17 cellular contexts compared by ENCODE assay signal in the genomic region with DNA sequence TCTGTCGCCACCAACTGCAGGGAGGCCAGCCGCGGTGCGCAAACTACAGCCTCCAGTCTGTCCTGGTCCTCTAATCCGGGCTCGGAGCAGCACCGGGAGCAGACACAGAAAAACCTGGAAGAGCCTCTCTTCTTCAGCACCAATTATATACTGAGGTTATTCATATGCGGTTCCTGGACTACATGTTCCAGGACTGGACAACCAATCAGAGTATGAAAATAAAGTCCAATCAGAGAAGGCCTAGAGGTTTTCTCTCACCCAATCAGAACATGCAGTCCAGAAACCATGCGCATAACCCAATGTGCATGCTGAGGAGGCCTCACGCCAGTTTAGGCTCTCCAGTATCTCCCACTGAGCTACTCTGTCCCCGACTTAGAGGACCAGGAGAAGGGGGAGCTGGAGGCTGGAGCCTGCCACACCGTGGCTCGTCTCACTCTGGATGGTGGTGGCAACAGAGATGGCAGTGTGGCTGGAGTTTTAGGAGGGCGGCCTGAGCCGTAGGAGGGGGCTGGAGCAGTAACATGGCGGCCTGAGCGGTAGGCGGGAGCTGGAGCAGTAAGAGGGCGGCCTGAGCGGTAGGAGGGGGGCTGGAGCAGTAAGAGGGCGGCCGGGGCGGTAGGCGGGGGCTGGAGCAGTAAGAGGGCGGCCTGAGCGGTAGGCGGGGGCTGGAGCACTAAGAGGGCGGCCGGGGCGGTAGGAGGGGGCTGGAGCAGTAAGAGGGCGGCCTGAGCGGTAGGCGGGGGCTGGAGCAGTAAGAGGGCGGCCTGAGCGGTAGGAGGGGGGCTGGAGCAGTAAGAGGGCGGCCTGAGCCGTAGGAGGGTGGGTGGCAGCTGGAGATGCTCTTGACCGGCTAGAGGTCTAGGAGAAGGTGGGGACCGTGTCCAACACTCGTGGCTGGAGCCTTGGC. TPM values are rescaled to one million over a fixed set of nuclear protein-coding genes. Genes with fewer than 3 reads are reported as not detected.
DNase-seq lines count a peak whose midpoint lies in the region; ATAC-seq, FAIRE-seq and TF ChIP-seq lines count a peak whose summit lies in the region.
"Had no signal": no experiment of that assay in that cellular context is flagged by ENCODE, and none has a peak within 500 bp of the region (broad histone marks: within the 10 kb centered on the region; RNA-seq: fewer than 3 reads in every experiment).

No MANE protein-coding gene starts in this region.

- H3K27ac ChIP-seq in HEK293 (ENCODE audit: extremely low read depth, low read depth, low read length) (no peak overlapping the region), iPS-20b (ENCODE audit: low read length) (peak overlapping the region; percentile 90), smooth muscle cell (ENCODE audit: low read depth) (peak overlapping the region; percentile 53), left ventricle myocardium inferior (replicated peaks) (no peak overlapping the region), pancreas (no peak overlapping the region)
- H3K27ac ChIP-seq: gastroesophageal sphincter, ovary, skin epidermis, tibial nerve had no signal

- H3K4me1 ChIP-seq in HEK293 (ENCODE audit: control insufficient read depth, insufficient read depth, low read length) (no peaks in the 10 kb centered on the region), iPS-20b (ENCODE audit: insufficient read depth, low read length) (no peaks in the 10 kb centered on the region), smooth muscle cell (ENCODE audit: low read depth) (peaks cover 7% of the 10 kb centered on the region), left ventricle myocardium inferior (no peaks in the 10 kb centered on the region), pancreas (no peaks in the 10 kb centered on the region)
- H3K4me1 ChIP-seq: gastroesophageal sphincter, tibial nerve had no signal

- H3K9ac ChIP-seq in iPS-20b (ENCODE audit: low read depth, low read length) (peak overlapping the region; percentile 92), smooth muscle cell (ENCODE audit: low read depth) (peak overlapping the region; percentile 54)

- H3K4me3 ChIP-seq in HEK293 (ENCODE audit: low read depth, low read length) (no peak overlapping the region), iPS-20b (ENCODE audit: low read length) (peak overlapping the region; percentile 85), smooth muscle cell (peak overlapping the region; percentile 73), left ventricle myocardium inferior (no peak overlapping the region), pancreas (no peak overlapping the region)
- H3K4me3 ChIP-seq: gastroesophageal sphincter, ovary, skin epidermis, tibial nerve had no signal

- peak overlapping the region; percentile 89 for H3K4me2 ChIP-seq in smooth muscle cell

- CTCF ChIA-PET in HEK293 (lab: Yijun Ruan, JAX) = no interaction called here

- ATAC-seq in SK-N-SH treated with all-trans-retinoic acid at 6 μM for 48 hours = peak; percentile 98
- no peak for ATAC-seq in pancreas
- ATAC-seq: gastroesophageal sphincter; stimulated activated memory B cell treated with anti-CD40 and anti-IgM and Interleukin-4, amounts not matched to agents 10 μg/mL and 1 μg/mL and 100 μg/mL, for 72 hours had no signal

- H2AFZ ChIP-seq in smooth muscle cell (ENCODE audit: low read depth) = peak overlapping the region; percentile 74

- no peaks in the 10 kb centered on the region for H3F3A ChIP-seq in smooth muscle cell (ENCODE audit: low read depth)

- H3K27me3 ChIP-seq in iPS-20b (ENCODE audit: insufficient read depth, low read length) (no peaks in the 10 kb centered on the region), smooth muscle cell (ENCODE audit: low read depth) (no peaks in the 10 kb centered on the region), left ventricle myocardium inferior (ENCODE audit: low read depth) (no peaks in the 10 kb centered on the region), pancreas (no peaks in the 10 kb centered on the region)
- H3K27me3 ChIP-seq: gastroesophageal sphincter, ovary, tibial nerve had no signal

- H3K79me2 ChIP-seq in smooth muscle cell (ENCODE audit: low read depth) = peaks cover 17% of the 10 kb centered on the region

- intact Hi-C loops in left ventricle myocardium inferior (cut with micrococcal nuclease) (no loop called here), pancreas (cut with DNase I) (no loop called here)

- POLR2A ChIA-PET in HEK293 (lab: Yijun Ruan, JAX) = no interaction called here

- TF ChIP-seq CTCF in HEK293 (tag by site-specific recombination; IDR thresholded peaks at IDR 0.05) (no peak), smooth muscle cell (IDR thresholded peaks at IDR 0.05; ENCODE audit: borderline replicate concordance, insufficient read depth, poor library complexity, severe bottlenecking) (no peak), left ventricle myocardium inferior (IDR thresholded peaks at IDR 0.05; ENCODE audit: borderline replicate concordance) (no peak), pancreas (IDR thresholded peaks at IDR 0.05) (no peak)

- H3K9me3 ChIP-seq in HEK293 (ENCODE audit: control insufficient read depth, insufficient read depth, low read depth, low read length) = no peaks in the 10 kb centered on the region
- no peaks in the 10 kb centered on the region for H3K9me3 ChIP-seq in iPS-20b (ENCODE audit: insufficient read depth, low read depth, low read length)
- no peaks in the 10 kb centered on the region for H3K9me3 ChIP-seq in smooth muscle cell (replicated peaks; ENCODE audit: low read depth)
- no peaks in the 10 kb centered on the region for H3K9me3 ChIP-seq in left ventricle myocardium inferior (replicated peaks)
- H3K9me3 ChIP-seq in pancreas = no peaks in the 10 kb centered on the region
- H3K9me3 ChIP-seq: gastroesophageal sphincter, ovary, tibial nerve had no signal

- WGBS in smooth muscle cell (ENCODE audit: low lambda C conversion rate) = under 1% methylated on average over 25 of the region's 40 CpGs
- 84 to 91% methylated on average over 40 of the region's 40 CpGs for WGBS in pancreas, 2 donors

- FAIRE-seq in pancreas (lab: Jason Lieb, UNC) = no peak

- no peaks in the 10 kb centered on the region for H3K36me3 ChIP-seq in HEK293 (ENCODE audit: control insufficient read depth in 2 of 2, insufficient read depth in 1 of 2, low read length in 2 of 2)
- peaks cover 27% of the 10 kb centered on the region for H3K36me3 ChIP-seq in iPS-20b (ENCODE audit: insufficient read depth, low read depth, low read length)
- H3K36me3 ChIP-seq in smooth muscle cell (ENCODE audit: low read depth) = no peaks in the 10 kb centered on the region
- no peaks in the 10 kb centered on the region for H3K36me3 ChIP-seq in left ventricle myocardium inferior
- no peaks in the 10 kb centered on the region for H3K36me3 ChIP-seq in pancreas
- H3K36me3 ChIP-seq: gastroesophageal sphincter, ovary had no signal

- H4K20me1 ChIP-seq in smooth muscle cell (ENCODE audit: low read depth) = peaks cover 31% of the 10 kb centered on the region

- DNase-seq in smooth muscle cell (lab: John Stamatoyannopoulos, UW; ENCODE audit: unreplicated experiment) = no peak
- no peak for DNase-seq in NCI-H2227 treated with DMSO at 0.1 percent for 48 hours (lab: John Stamatoyannopoulos, UW)
- no peak for DNase-seq in left ventricle myocardium inferior
- DNase-seq in pancreas = no peak
- DNase-seq: activated CD4-positive, CD25-positive, alpha-beta regulatory T cell treated with anti-CD3 and anti-CD28 coated beads, Interleukin-2, amount 50 U/mL, for 72 hours; activated gamma-delta T cell; NCI-H1436; NCI-H226; ovary; SIG-M5 had no signal

TF ChIP-seq in SK-N-SH treated with all-trans-retinoic acid at 6 μM for 48 hours, 23 proteins besides CTCF, POLR2A, EP300 and RAD21:
- TF ChIP-seq CSRNP3 (CRISPR knock-in tag; IDR thresholded peaks at IDR 0.05) (0 out of 2 replicates have a peak, but pooled peaks have one; percentile 45), RARB (CRISPR knock-in tag; IDR thresholded peaks at IDR 0.05) (no peak)

RNA-seq across cellular contexts. Expression of gene TRIM52, which starts 20.4 kb away (rescaled TPM):
- total RNA-seq in smooth muscle cell (5.0 and 6.9 TPM in 2 replicates), left ventricle myocardium inferior (8.5 TPM), pancreas (10 to 100 TPM in 1 of 6 donors, 1 to 10 TPM in 5; 5.6 to 10.4 (median 7.4) TPM)
- polyA plus RNA-seq in smooth muscle cell (3.2 and 4.8 TPM in 2 replicates), pancreas (10 to 100 TPM; 12.8 to 18.1 TPM)

RNA-seq across cellular contexts. Expression of gene RACK1, which starts 37.6 kb away (rescaled TPM):
- 2,098 and 2,144 TPM in 2 replicates for total RNA-seq in smooth muscle cell
- 617 and 686 TPM in 2 replicates for polyA plus RNA-seq in smooth muscle cell
- total RNA-seq in left ventricle myocardium inferior = 628 TPM
- 1,000 to 10,000 TPM in 5 of 6 donors, 100 to 1,000 TPM in 1; 974 to 1,629 (median 1,266) TPM for total RNA-seq in pancreas
- polyA plus RNA-seq in pancreas = 1,000 to 10,000 TPM; 1,162 to 1,304 TPM

RNA-seq across cellular contexts. Expression of gene TRIM41, which starts 58.2 kb away (rescaled TPM):
- total RNA-seq in smooth muscle cell (6.3 and 7.5 TPM in 2 replicates), left ventricle myocardium inferior (26.4 TPM), pancreas (10 to 100 TPM; 11.4 to 22.1 (median 12.1) TPM)
- polyA plus RNA-seq in smooth muscle cell (2.4 and 2.6 TPM in 2 replicates), pancreas (10 to 100 TPM; 17.3 to 28.7 TPM)

Comparison
In these comparisons a context has a peak if more than half of its experiments do, and no peak if none do; other contexts are left out.
1. H3K27ac ChIP-seq: peak in iPS-20b (single experiment) and smooth muscle cell (single experiment); none in HEK293 (single experiment), left ventricle myocardium inferior (single experiment) and pancreas (0 of 4).
2. H3K4me3 ChIP-seq: peak in iPS-20b (single experiment) and smooth muscle cell (single experiment); none in HEK293 (single experiment), left ventricle myocardium inferior (single experiment) and pancreas (0 of 4).